17 cellular contexts compared by ENCODE assay signal in the genomic region with DNA sequence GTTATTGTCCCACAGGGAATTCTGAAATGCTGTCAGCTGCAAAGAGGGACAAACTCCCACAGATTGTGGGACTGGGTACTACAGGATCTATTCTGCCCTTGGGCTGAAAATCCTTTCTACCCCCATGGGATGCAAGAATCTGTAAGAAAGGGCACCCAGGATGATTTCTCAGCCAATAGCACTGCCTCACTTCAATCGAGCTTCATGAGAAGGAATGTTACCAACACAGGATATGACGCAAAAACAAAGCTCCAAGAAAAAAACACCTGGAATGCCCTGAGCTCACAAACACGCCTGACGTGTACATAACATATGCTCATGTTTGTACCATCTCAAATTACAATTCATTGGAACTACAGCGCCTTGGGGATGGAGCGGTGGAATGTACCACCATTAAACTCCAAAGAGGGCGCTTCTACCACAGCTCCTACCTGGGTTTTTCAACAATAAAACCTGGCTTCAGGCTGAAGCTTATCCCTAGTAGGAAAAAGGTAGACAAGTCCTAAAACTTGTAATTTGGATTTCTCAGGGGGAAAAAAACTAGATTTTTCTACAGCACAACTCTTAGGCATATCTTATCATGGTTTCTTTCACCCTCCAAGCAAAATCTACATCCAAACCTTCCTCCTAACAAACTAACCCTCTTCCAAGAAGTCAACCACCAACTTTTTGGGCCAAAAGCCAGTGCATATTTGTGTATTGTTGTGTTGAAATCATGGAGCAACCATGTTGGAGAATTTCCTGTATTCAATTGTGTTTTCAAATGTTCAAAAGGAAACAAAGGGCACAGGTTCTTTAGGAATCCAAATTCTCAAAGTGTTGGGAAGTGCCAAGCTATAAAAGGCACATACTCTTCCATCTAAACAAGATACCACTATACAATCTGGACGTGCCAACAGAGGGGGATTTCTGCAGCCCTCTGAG.
DNase-seq lines count a peak whose midpoint lies in the region; ATAC-seq and TF ChIP-seq lines count a peak whose summit lies in the region.
"Had no signal": no experiment of that assay in that cellular context is flagged by ENCODE, and none has a peak within 500 bp of the region (broad histone marks: within the 10 kb centered on the region; RNA-seq: fewer than 3 reads in every experiment).

No MANE protein-coding gene starts in this region.

- H3K4me3 Mint-ChIP-seq in MCF 10A (ENCODE audit: unreplicated experiment): no peak overlapping the region
- H3K4me3 Mint-ChIP-seq: activated CD4-positive, alpha-beta memory T cell treated with anti-CD3 and anti-CD28 coated beads, Interleukin-2, amount 10 ng/mL, durations not matched to agents 7 days and 5 days; activated naive CD4-positive, alpha-beta T cell treated with anti-CD3 and anti-CD28 coated beads, Interleukin-2, amount 50 U/mL, for 24 hours; memory B cell; T-helper 1 cell treated with Interleukin-12 subunit alpha and Interleukin-12 subunit beta and Interleukin-4 antibody, amounts not matched to agents 30 μg/mL and 1 μg/mL, for 36 hours had no signal

- no peak overlapping the region for H3K4me2 ChIP-seq in mammary epithelial cell (ENCODE audit: insufficient read depth, low read depth, low read length)

- no peak overlapping the region for H3K4me3 ChIP-seq in mammary epithelial cell (replicated peaks in 1 of 3; ENCODE audit: insufficient read depth in 1 of 3, low read depth in 2 of 3, low read length in 3 of 3)
- peak overlapping the region; percentile 37 for H3K4me3 ChIP-seq in adipocyte (ENCODE audit: low read length)
- no peak overlapping the region for H3K4me3 ChIP-seq in fibroblast of villous mesenchyme (ENCODE audit: low read depth, low read length)
- H3K4me3 ChIP-seq: thoracic aorta had no signal

- POLR2A ChIA-PET in MCF 10A (lab: Yijun Ruan, JAX): interaction anchor here (0.8 to 9.5 kb wide), 11 partner anchors 10 to 276 kb away, joined by 3 to 68 read pairs (median 4); partner anchors contain the start of gene TGFBR3

- peaks cover 29% of the 10 kb centered on the region for H3K36me3 Mint-ChIP-seq in MCF 10A (ENCODE audit: insufficient read depth, unreplicated experiment)
- H3K36me3 Mint-ChIP-seq: memory B cell had no signal

- intact Hi-C loops in MCF 10A (cut with micrococcal nuclease) (no loop called here), mammary epithelial cell (cut with micrococcal nuclease) (loop anchor here (10.0 kb wide), 1 partner anchor 78 kb away; the partner anchor contains the start of gene TGFBR3), Right ventricle myocardium superior (cut with DNase I) (no loop called here)

- peaks cover 41% of the 10 kb centered on the region for H3K27me3 ChIP-seq in mammary epithelial cell (ENCODE audit: insufficient read depth, low read length)
- no peaks in the 10 kb centered on the region for H3K27me3 ChIP-seq in adipocyte (replicated peaks; ENCODE audit: control insufficient read depth, insufficient read depth, low read length)

- H3K4me1 Mint-ChIP-seq in MCF 10A (ENCODE audit: insufficient read depth, unreplicated experiment): peaks cover 64% of the 10 kb centered on the region

- H3K9ac ChIP-seq in mammary epithelial cell (ENCODE audit: insufficient read depth, low read length) (no peak overlapping the region), adipocyte (ENCODE audit: low read length) (peak overlapping the region; percentile 46)

- TF ChIP-seq CTCF in MCF 10A (IDR thresholded peaks at IDR 0.05; ENCODE audit: unreplicated experiment): no peak
- TF ChIP-seq CTCF in mammary epithelial cell (conservative IDR thresholded peaks at IDR 0.05 in 1 of 2, IDR thresholded peaks at IDR 0.05 in 1 of 2; ENCODE audit: extremely low read depth in 1 of 2, insufficient read depth in 1 of 2, low read depth in 1 of 2, low read length in 2 of 2): no peak
- TF ChIP-seq CTCF in fibroblast of villous mesenchyme (IDR thresholded peaks at IDR 0.05; ENCODE audit: insufficient read depth, low read depth, low read length): no peak

- no peaks in the 10 kb centered on the region for H4K20me1 ChIP-seq in mammary epithelial cell (ENCODE audit: insufficient read depth, low read length)

- H3K9me3 Mint-ChIP-seq in MCF 10A (ENCODE audit: unreplicated experiment): no peaks in the 10 kb centered on the region
- H3K9me3 Mint-ChIP-seq: activated CD4-positive, alpha-beta memory T cell treated with anti-CD3 and anti-CD28 coated beads, Interleukin-2, amount 10 ng/mL, durations not matched to agents 7 days and 5 days; activated naive CD4-positive, alpha-beta T cell treated with anti-CD3 and anti-CD28 coated beads, Interleukin-2, amount 50 U/mL, for 24 hours; memory B cell; T-helper 1 cell treated with Interleukin-12 subunit alpha and Interleukin-12 subunit beta and Interleukin-4 antibody, amounts not matched to agents 30 μg/mL and 1 μg/mL, for 36 hours had no signal

- in situ Hi-C loops in mammary epithelial cell (cut with MboI; ENCODE audit: low sequenced_read_pairs in 2 of 2): no loop called here

- ATAC-seq in Right ventricle myocardium superior (ENCODE audit: poor library complexity): no peak
- ATAC-seq in HG03159 (IDR thresholded peaks at IDR 0.05; ENCODE audit: unreplicated experiment): no peak

- no peak overlapping the region for H3K27ac ChIP-seq in mammary epithelial cell (ENCODE audit: insufficient read depth, low read depth, low read length)
- H3K27ac ChIP-seq: thoracic aorta had no signal

- WGBS in mammary epithelial cell (ENCODE audit: low coverage, missing lambda C conversion rate): 57% methylated on average over 8 of the region's 8 CpGs

- H3K9me3 ChIP-seq in mammary epithelial cell (replicated peaks; ENCODE audit: insufficient read depth, low read length): no peaks in the 10 kb centered on the region
- no peaks in the 10 kb centered on the region for H3K9me3 ChIP-seq in adipocyte (ENCODE audit: control insufficient read depth, low read length)
- H3K9me3 ChIP-seq: thoracic aorta had no signal

- no peaks in the 10 kb centered on the region for H3K36me3 ChIP-seq in mammary epithelial cell (ENCODE audit: insufficient read depth, low read length)
- no peaks in the 10 kb centered on the region for H3K36me3 ChIP-seq in adipocyte (ENCODE audit: control insufficient read depth, insufficient read depth, low read length, severe bottlenecking)
- H3K36me3 ChIP-seq: thoracic aorta had no signal

- no peaks in the 10 kb centered on the region for H3K79me2 ChIP-seq in mammary epithelial cell (ENCODE audit: insufficient read depth, low read length)

- H3K4me1 ChIP-seq in mammary epithelial cell (ENCODE audit: insufficient read depth, low read length) (peaks cover 9% of the 10 kb centered on the region), adipocyte (ENCODE audit: control insufficient read depth, insufficient read depth, low read length) (peaks cover 71% of the 10 kb centered on the region)

- dilution Hi-C loops in mammary epithelial cell (cut with HindIII; ENCODE audit: low sequenced_read_pairs): no loop called here

- CTCF ChIA-PET in MCF 10A (lab: Yijun Ruan, JAX) (interaction anchor here (0.7 to 2.1 kb wide), 5 partner anchors 9 to 294 kb away, joined by 3 to 8 read pairs (median 5); no protein-coding TSS in a partner anchor), mammary epithelial cell (lab: Charles Lee; ENCODE audit: low non-redundant PET) (interaction anchor here (0.6 to 0.8 kb wide), 2 partner anchors 38 to 641 kb away, joined by 3 to 5 read pairs; no protein-coding TSS in a partner anchor)

- no peaks in the 10 kb centered on the region for H3K27me3 Mint-ChIP-seq in MCF 10A (ENCODE audit: insufficient read depth, unreplicated experiment)
- H3K27me3 Mint-ChIP-seq: activated naive CD4-positive, alpha-beta T cell treated with anti-CD3 and anti-CD28 coated beads, Interleukin-2, amount 50 U/mL, for 24 hours had no signal

- DNase-seq in MCF 10A (ENCODE audit: unreplicated experiment): peak; percentile 83
- DNase-seq in mammary epithelial cell: no peak
- DNase-seq in adipocyte (ENCODE audit: low read depth): peak; percentile 77
- DNase-seq in fibroblast of villous mesenchyme (ENCODE audit: low read depth): peak; percentile 44
- no peak for DNase-seq in Right ventricle myocardium superior
- DNase-seq in NCI-H446 (lab: John Stamatoyannopoulos, UW): no peak
- DNase-seq in NCI-H774 (lab: John Stamatoyannopoulos, UW): no peak
- DNase-seq: activated CD4-positive, alpha-beta memory T cell treated with anti-CD3 and anti-CD28 coated beads, Interleukin-2, amount 10 ng/mL, durations not matched to agents 7 days and 5 days; effector CD4-positive, alpha-beta T cell; GF-D8; hippocampal formation; NCI-H1105 treated with DMSO at 0.1 percent for 48 hours had no signal

- BruUV-seq in MCF 10A (replicated peaks; lab: Mats Ljungman, UMichigan): no TSS peak
- BruUV-seq in mammary epithelial cell (replicated peaks; lab: Mats Ljungman, UMichigan): no TSS peak

- H3K27ac Mint-ChIP-seq in MCF 10A (ENCODE audit: low read depth, unreplicated experiment): peak overlapping the region; percentile 88
- H3K27ac Mint-ChIP-seq: activated CD4-positive, alpha-beta memory T cell treated with anti-CD3 and anti-CD28 coated beads, Interleukin-2, amount 10 ng/mL, durations not matched to agents 7 days and 5 days; memory B cell; T-helper 1 cell treated with Interleukin-12 subunit alpha and Interleukin-12 subunit beta and Interleukin-4 antibody, amounts not matched to agents 30 μg/mL and 1 μg/mL, for 36 hours had no signal

- H2AFZ ChIP-seq in mammary epithelial cell (ENCODE audit: low read depth, low read length): no peak overlapping the region

Comparison
In these comparisons a context has a peak if more than half of its experiments do, and no peak if none do; other contexts are left out.
1. DNase-seq: peak in MCF 10A (single experiment), adipocyte (single experiment) and fibroblast of villous mesenchyme (single experiment); none in mammary epithelial cell (single experiment), Right ventricle myocardium superior (single experiment), NCI-H446 (0 of 2) and NCI-H774 (single experiment).